ENCODE assay signal across 8 cellular contexts in the genomic region with DNA sequence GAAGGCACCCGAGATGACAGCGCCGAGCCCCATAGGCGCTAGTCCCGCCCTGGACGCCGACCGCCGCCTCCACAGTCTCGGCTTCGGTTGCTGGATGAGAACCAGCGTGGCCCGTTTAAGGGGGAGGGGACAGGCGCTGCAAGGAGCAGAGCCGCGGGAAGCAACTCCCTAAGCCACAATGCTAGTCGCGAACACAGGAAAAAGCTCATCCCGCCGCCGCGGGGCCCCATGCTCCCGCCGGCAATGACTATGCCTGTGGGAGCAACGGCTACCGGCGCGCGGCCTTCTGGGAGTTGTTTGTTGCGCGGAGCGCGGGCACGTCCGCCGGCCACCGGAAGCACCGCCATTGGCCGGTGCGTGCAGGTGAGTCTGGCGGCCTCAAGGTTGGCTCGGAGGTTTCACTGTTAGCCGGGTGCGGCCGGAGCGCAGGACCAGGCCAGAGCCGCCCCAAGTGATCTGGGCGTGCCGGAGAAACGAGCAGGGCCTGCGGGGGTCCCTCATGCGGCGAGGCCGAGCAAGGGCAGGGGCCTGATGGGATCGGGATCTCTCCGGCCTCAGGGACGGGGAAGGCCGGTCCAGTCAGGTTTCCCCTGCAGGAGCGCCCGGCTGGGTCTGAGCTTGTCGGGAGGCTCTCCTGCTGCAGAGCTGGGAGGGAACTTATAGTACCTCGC. TPM values are rescaled to one million over a fixed set of nuclear protein-coding genes. Genes with fewer than 3 reads are reported as not detected.
DNase-seq lines count a peak whose midpoint lies in the region; ATAC-seq, FAIRE-seq and TF ChIP-seq lines count a peak whose summit lies in the region.

A gene (plus strand): TSS at position 331 of the 671 bp plus-strand sequence. CDS start 15,110 bp downstream, outside the sequence.

- H3K79me2 ChIP-seq in PC-3 (ENCODE audit: low read length) = peaks cover 33% of the 10 kb centered on the region

- peaks cover 0 to 1% of the 10 kb centered on the region in 2 donors for H3K27me3 Mint-ChIP-seq in CD8-positive, alpha-beta memory T cell
- H3K27me3 Mint-ChIP-seq in activated T-helper 17 cell treated with anti-CD3 and anti-CD28 coated beads, Interleukin-2, amount 50 U/mL, for 72 hours = no peaks in the 10 kb centered on the region
- H3K27me3 Mint-ChIP-seq in natural killer cell treated with Interleukin-12 subunit alpha and Interleukin-12 subunit beta and Interleukin-15 and Interleukin-18, amount 100 ng/mL, for 72 hours = peaks cover 0 to 5% of the 10 kb centered on the region in 2 donors

- peaks cover 33 to 46% (median 41%) of the 10 kb centered on the region in 3 donors for H3K4me1 Mint-ChIP-seq in CD8-positive, alpha-beta memory T cell
- peaks cover 19% of the 10 kb centered on the region for H3K4me1 Mint-ChIP-seq in activated T-helper 17 cell treated with anti-CD3 and anti-CD28 coated beads, Interleukin-2, amount 50 U/mL, for 72 hours
- H3K4me1 Mint-ChIP-seq in natural killer cell treated with Interleukin-12 subunit alpha and Interleukin-12 subunit beta and Interleukin-15 and Interleukin-18, amount 100 ng/mL, for 72 hours (ENCODE audit: low read depth in 2 of 2) = peaks cover 27 to 30% of the 10 kb centered on the region in 2 donors

- FAIRE-seq in HTR-8/SVneo (lab: Jason Lieb, UNC) = peak; percentile 82

- peak within 1 kb of the TSS; percentile 94 for H2AFZ ChIP-seq in PC-3 (ENCODE audit: low read length)

- peak within 1 kb of the TSS; percentile 89 for H3K4me2 ChIP-seq in PC-3 (ENCODE audit: low read length)

- H3K9ac ChIP-seq in PC-3 (ENCODE audit: low read length) = peak within 1 kb of the TSS; percentile 92

- H4K20me1 ChIP-seq in PC-3 (ENCODE audit: low read length) = no peaks in the 10 kb centered on the region

- peak within 1 kb of the TSS; percentile 29 to 93 (median 82) for H3K27ac Mint-ChIP-seq in CD8-positive, alpha-beta memory T cell
- peak within 1 kb of the TSS; percentile 94 for H3K27ac Mint-ChIP-seq in activated T-helper 17 cell treated with anti-CD3 and anti-CD28 coated beads, Interleukin-2, amount 50 U/mL, for 72 hours
- peak within 1 kb of the TSS; percentile 88 to 90 for H3K27ac Mint-ChIP-seq in natural killer cell treated with Interleukin-12 subunit alpha and Interleukin-12 subunit beta and Interleukin-15 and Interleukin-18, amount 100 ng/mL, for 72 hours

- H3K27me3 ChIP-seq in CD8-positive, alpha-beta memory T cell (ENCODE audit: insufficient read depth, low read length, poor library complexity, severe bottlenecking) = no peaks in the 10 kb centered on the region
- no peaks in the 10 kb centered on the region for H3K27me3 ChIP-seq in PC-3 (ENCODE audit: low read length)

- peak; percentile 88 for ATAC-seq in GM19452 (IDR thresholded peaks at IDR 0.05; ENCODE audit: unreplicated experiment)
- ATAC-seq in PC-3 = peak; percentile 92
- peak; percentile 95 for ATAC-seq in activated T-helper 17 cell treated with anti-CD3 and anti-CD28 coated beads, Interleukin-2, amount 50 U/mL, for 72 hours (replicated peaks)
- peak; percentile 95 to 96 for ATAC-seq in natural killer cell treated with Interleukin-12 subunit alpha and Interleukin-12 subunit beta and Interleukin-15 and Interleukin-18, amount 100 ng/mL, for 72 hours

- intact Hi-C loops in PC-3 (cut with micrococcal nuclease) = no loop called here

- peaks cover 11% of the 10 kb centered on the region for H3K4me1 ChIP-seq in CD8-positive, alpha-beta memory T cell (ENCODE audit: insufficient read depth, low read length)
- H3K4me1 ChIP-seq in PC-3 (ENCODE audit: insufficient read depth, low read length) = peaks cover 14% of the 10 kb centered on the region

- no TSS peak for BruUV-seq in PC-3 (replicated peaks; lab: Mats Ljungman, UMichigan)

- no peaks in the 10 kb centered on the region for H3K9me3 ChIP-seq in CD8-positive, alpha-beta memory T cell (ENCODE audit: low read length)
- H3K9me3 ChIP-seq in PC-3 (ENCODE audit: low read length) = peaks cover 20% of the 10 kb centered on the region; the same call in 1 of the 2 replicates

- no peaks in the 10 kb centered on the region for H3F3A ChIP-seq in PC-3 (ENCODE audit: low read length, unreplicated experiment)

- peaks cover 10 to 43% (median 15%) of the 10 kb centered on the region in 5 donors for H3K9me3 Mint-ChIP-seq in CD8-positive, alpha-beta memory T cell
- H3K9me3 Mint-ChIP-seq in activated T-helper 17 cell treated with anti-CD3 and anti-CD28 coated beads, Interleukin-2, amount 50 U/mL, for 72 hours = peaks cover 19% of the 10 kb centered on the region
- peaks cover 18% of the 10 kb centered on the region for H3K9me3 Mint-ChIP-seq in natural killer cell treated with Interleukin-12 subunit alpha and Interleukin-12 subunit beta and Interleukin-15 and Interleukin-18, amount 100 ng/mL, for 72 hours

- H3K36me3 Mint-ChIP-seq in CD8-positive, alpha-beta memory T cell = peaks cover 34 to 54% (median 50%) of the 10 kb centered on the region in 3 donors
- peaks cover 55% of the 10 kb centered on the region for H3K36me3 Mint-ChIP-seq in activated T-helper 17 cell treated with anti-CD3 and anti-CD28 coated beads, Interleukin-2, amount 50 U/mL, for 72 hours (ENCODE audit: low read depth)
- H3K36me3 Mint-ChIP-seq in natural killer cell treated with Interleukin-12 subunit alpha and Interleukin-12 subunit beta and Interleukin-15 and Interleukin-18, amount 100 ng/mL, for 72 hours = peaks cover 49% of the 10 kb centered on the region

- peak within 1 kb of the TSS; percentile 87 to 98 (median 95) for H3K4me3 Mint-ChIP-seq in CD8-positive, alpha-beta memory T cell
- peak within 1 kb of the TSS; percentile 98 for H3K4me3 Mint-ChIP-seq in activated T-helper 17 cell treated with anti-CD3 and anti-CD28 coated beads, Interleukin-2, amount 50 U/mL, for 72 hours
- H3K4me3 Mint-ChIP-seq in natural killer cell treated with Interleukin-12 subunit alpha and Interleukin-12 subunit beta and Interleukin-15 and Interleukin-18, amount 100 ng/mL, for 72 hours = peak within 1 kb of the TSS; percentile 95

- peak within 1 kb of the TSS; percentile 66 for H3K4me3 ChIP-seq in CD8-positive, alpha-beta memory T cell (ENCODE audit: low read length)
- peak within 1 kb of the TSS; percentile 72 for H3K4me3 ChIP-seq in PC-3 (ENCODE audit: low read length)

- H3K9me2 ChIP-seq in PC-3 (replicated peaks; ENCODE audit: low read length) = no peaks in the 10 kb centered on the region

- POLR2A ChIA-PET in CD8-positive, alpha-beta memory T cell (lab: Charles Lee) = interaction anchor here (1.3 kb wide), 1 partner anchor 45 kb away, joined by 7 read pairs; a partner anchor contains a TSS
- POLR2A ChIA-PET in PC-3 (lab: Charles Lee; ENCODE audit: unreplicated experiment) = interaction anchor here (1.0 kb wide), 1 partner anchor 134 kb away, joined by 5 read pairs; a partner anchor contains a TSS

- no peak for TF ChIP-seq CTCF in PC-3 (conservative IDR thresholded peaks at IDR 0.05; ENCODE audit: low read depth, low read length)

- peak within 1 kb of the TSS; percentile 55 for H3K27ac ChIP-seq in CD8-positive, alpha-beta memory T cell (ENCODE audit: low read depth, low read length)
- H3K27ac ChIP-seq in PC-3 (ENCODE audit: low read length) = peak within 1 kb of the TSS; percentile 69

- CTCF ChIA-PET in CD8-positive, alpha-beta memory T cell (lab: Charles Lee) = interaction anchor here (0.9 to 1.1 kb wide), 3 partner anchors 17 to 411 kb away, joined by 3 to 4 read pairs (median 3); no protein-coding TSS in a partner anchor
- CTCF ChIA-PET in PC-3 (lab: Charles Lee) = interaction anchor here (0.5 to 0.8 kb wide), 3 partner anchors 47 to 312 kb away, joined by 3 to 11 read pairs (median 3); a partner anchor contains a TSS

- H3K36me3 ChIP-seq in CD8-positive, alpha-beta memory T cell (ENCODE audit: insufficient read depth, low read length) = peaks cover 22% of the 10 kb centered on the region
- H3K36me3 ChIP-seq in PC-3 (ENCODE audit: low read depth, low read length) = peaks cover 41% of the 10 kb centered on the region

- DNase-seq in CD8-positive, alpha-beta memory T cell = peak; percentile 18 to 62 (median 36)
- DNase-seq in HTR-8/SVneo (ENCODE audit: insufficient read length, low spot score) (peak; percentile 81), PC-3 (peak; percentile 80), fibroblast of peridontal ligament (ENCODE audit: extremely low read depth) (peak; percentile 53)
- peak; percentile 87 for DNase-seq in natural killer cell treated with Interleukin-12 subunit alpha and Interleukin-12 subunit beta and Interleukin-15 and Interleukin-18, amount 100 ng/mL, for 72 hours (ENCODE audit: low spot score)
- DNase-seq in stimulated activated naive CD4-positive, alpha-beta T cell (lab: John Stamatoyannopoulos, UW) = peak in 5 of 6 experiments; percentile 23 to 49 (median 27)

RNA-seq across cellular contexts. Expression of the gene that starts here (rescaled TPM):
- total RNA-seq in CD8-positive, alpha-beta memory T cell = 10 to 100 TPM; 51.8 to 56.8 TPM
- 29.2 TPM for polyA plus RNA-seq in CD8-positive, alpha-beta memory T cell
- 73.7 and 115 TPM in 2 replicates for total RNA-seq in PC-3 (2014; rRNA removed)
- 10 to 100 TPM; 43.4 to 44.6 TPM for total RNA-seq in activated T-helper 17 cell treated with anti-CD3 and anti-CD28 coated beads, Interleukin-2, amount 50 U/mL, for 72 hours
- total RNA-seq in natural killer cell treated with Interleukin-12 subunit alpha and Interleukin-12 subunit beta and Interleukin-15 and Interleukin-18, amount 100 ng/mL, for 72 hours = 10 to 100 TPM; 40.9 to 48.2 TPM

Comparison
In these comparisons a context has a peak if more than half of its experiments do, and no peak if none do; other contexts are left out.
1. Peak in every context shown above with its lines: DNase-seq, ATAC-seq, H3K4me3 ChIP-seq and H3K27ac ChIP-seq.
2. DNase-seq: peak in every context shown above with its lines; median percentile 87 in natural killer cell treated with Interleukin-12 subunit alpha and Interleukin-12 subunit beta and Interleukin-15 and Interleukin-18, amount 100 ng/mL, for 72 hours; 81 in HTR-8/SVneo; 80 in PC-3; 53 in fibroblast of peridontal ligament; 36 in CD8-positive, alpha-beta memory T cell; 27 in stimulated activated naive CD4-positive, alpha-beta T cell.